25 cellular contexts compared by ENCODE assay signal in genomic region chr3:122799322-122799721, GRCh38.
"Had no signal": no experiment of that assay in that cellular context is flagged by ENCODE, and none has a peak within 500 bp of the region (broad histone marks: within the 10 kb centered on the region; RNA-seq: fewer than 3 reads in every experiment).

No MANE protein-coding gene starts in this region.

- H3K27me3 ChIP-seq: adrenal gland, body of pancreas, breast epithelium, MG63, SJSA1 had no signal

- ATAC-seq: activated CD8-positive, alpha-beta T cell treated with anti-CD3 and anti-CD28 coated beads, Interleukin-2, amount 10 ng/mL, durations not matched to agents 7 days and 5 days; activated naive CD4-positive, alpha-beta T cell treated with anti-CD3 and anti-CD28 coated beads, Interleukin-2, amount 50 U/mL, for 72 hours; body of pancreas; Panc1 had no signal

- H3K9me3 ChIP-seq: adrenal gland, body of pancreas, breast epithelium, MG63, SJSA1, SK-N-SH had no signal

- H3K4me3 ChIP-seq: adrenal gland, body of pancreas, breast epithelium, MG63, SJSA1 had no signal

- H3K4me1 ChIP-seq: breast epithelium had no signal

- H3K27ac ChIP-seq: adrenal gland, body of pancreas, breast epithelium, SJSA1 had no signal

- DNase-seq: activated CD4-positive, alpha-beta T cell treated with anti-CD3 and anti-CD28 coated beads, Interleukin-2, amount 10 ng/mL, durations not matched to agents 7 days and 5 days; activated CD4-positive, alpha-beta T cell treated with anti-CD3 and anti-CD28 coated beads, Interleukin-2, amount 50 U/mL, for 48 hours; activated CD8-positive, alpha-beta T cell treated with anti-CD3 and anti-CD28 coated beads, Interleukin-2, amount 10 ng/mL, durations not matched to agents 7 days and 5 days; activated gamma-delta T cell treated with Interleukin-2 at 50 U/mL for 16 hours; activated naive CD4-positive, alpha-beta T cell treated with anti-CD3 and anti-CD28 coated beads for 36 hours; activated T-cell treated with anti-CD3 and anti-CD28 coated beads, Interleukin-2, amount 50 U/mL, for 24 hours; adrenal gland; body of pancreas; Karpas-422; KBM-7; MG63; NCI-H1048; NCI-H1105 treated with DMSO at 0.1 percent for 48 hours; NCI-H1436; NCI-H1694 treated with DMSO at 0.1 percent for 48 hours; NCI-H2081; NCI-H345; NCI-H526 treated with DMSO at 0.1 percent for 48 hours; NCI-H774; SHP77; SK-N-SH had no signal

- H3K9ac ChIP-seq: SK-N-SH had no signal

- H3K36me3 ChIP-seq: adrenal gland, breast epithelium, MG63, SJSA1 had no signal

- H3K4me2 ChIP-seq: SK-N-SH had no signal

- H3K9me2 ChIP-seq: SK-N-SH had no signal
